8 cellular contexts compared by ENCODE assay signal in genomic region chr5:67215592-67216471, GRCh38. TPM values are rescaled to one million over a fixed set of nuclear protein-coding genes. Genes with fewer than 3 reads are reported as not detected.
A peak's percentile ranks its signal among the peaks of the same experiment; 100 is the strongest.
DNase-seq lines count a peak whose midpoint lies in the region; ATAC-seq, FAIRE-seq and TF ChIP-seq lines count a peak whose summit lies in the region.

No MANE protein-coding gene starts in this region.

- peak overlapping the region; percentile 83 for H2AFZ ChIP-seq in ACC112 (ENCODE audit: low read length, unreplicated experiment)

- WGBS in adrenal gland, 4 donors: 41 to 64% (median 46%) methylated on average over 13 to 17 of the region's 17 CpGs

- FAIRE-seq in GM19239 (lab: Jason Lieb, UNC): peak; percentile 100

- TF ChIP-seq POLR2A in adrenal gland (IDR thresholded peaks at IDR 0.05): no peak

- H3K36me3 ChIP-seq in ACC112 (ENCODE audit: insufficient read depth, low read length): no peaks in the 10 kb centered on the region
- no peaks in the 10 kb centered on the region for H3K36me3 ChIP-seq in adrenal gland (replicated peaks in 1 of 2)

- H3K27ac ChIP-seq in ACC112 (ENCODE audit: low read depth, low read length) (no peak overlapping the region), adrenal gland (peak overlapping the region in 3 of 5 donors; percentile 32 to 85 (median 69)), layer of hippocampus (ENCODE audit: low read depth, low read length) (peak overlapping the region; percentile 43)

- no peaks in the 10 kb centered on the region for H3K9me3 ChIP-seq in adrenal gland (replicated peaks in 1 of 3)

- TF ChIP-seq CTCF in adrenal gland (IDR thresholded peaks at IDR 0.05): no peak

- intact Hi-C loops in adrenal gland (cut with DNase I): no loop called here

- H3K79me2 ChIP-seq in ACC112 (ENCODE audit: control insufficient read depth, insufficient read depth, low read length, unreplicated experiment): no peaks in the 10 kb centered on the region

- ATAC-seq in HG03439 (IDR thresholded peaks at IDR 0.05; ENCODE audit: unreplicated experiment): peak; percentile 99

- DNase-seq in GM19239 (ENCODE audit: insufficient read length, low spot score) (peak; percentile 49), T-helper 1 cell (peak; percentile 31 to 92 (median 47)), adrenal gland (peak; percentile 67 to 93 (median 78)), hepatic stellate cell (ENCODE audit: low spot score) (no peak)
- DNase-seq in stimulated activated CD4-positive, alpha-beta T cell treated with anti-CD3 and anti-CD28 coated beads, Interleukin-4, amount 100 ng/mL, for 4 hours: peak; percentile 44 to 57

- no peaks in the 10 kb centered on the region for H3K27me3 ChIP-seq in ACC112 (ENCODE audit: insufficient read depth, low read length)
- H3K27me3 ChIP-seq in adrenal gland: no peaks in the 10 kb centered on the region
- no peaks in the 10 kb centered on the region for H3K27me3 ChIP-seq in layer of hippocampus (ENCODE audit: control insufficient read depth, insufficient read depth, low read length)

- peak overlapping the region; percentile 50 for H3K4me3 ChIP-seq in ACC112 (ENCODE audit: low read depth, low read length)
- peak overlapping the region in 1 of 4 donors; percentile 28 for H3K4me3 ChIP-seq in adrenal gland

- H3K4me1 ChIP-seq in ACC112 (ENCODE audit: control insufficient read depth, insufficient read depth, low read length, unreplicated experiment) (peaks cover 16% of the 10 kb centered on the region), adrenal gland (replicated peaks in 1 of 2) (peaks cover 3 to 22% of the 10 kb centered on the region in 2 donors)

RNA-seq across cellular contexts. Expression of gene CD180, which starts 19.2 kb away (rescaled TPM):
- total RNA-seq in adrenal gland: 1 to 10 TPM in 7 of 8 donors, under 1 TPM in 1; 0.79 to 3.6 (median 2.2) TPM
- 1 to 10 TPM in 2 of 3 donors, under 1 TPM in 1; 0.37 to 1.3 (median 1.1) TPM for polyA plus RNA-seq in adrenal gland
